In genomic region chr15:89067751-89068150, GRCh38 we compare ENCODE assay signal across 11 cellular contexts. TPM values are rescaled to one million over a fixed set of nuclear protein-coding genes. Genes with fewer than 3 reads are reported as not detected.
DNase-seq lines count a peak whose midpoint lies in the region; ATAC-seq lines count a peak whose summit lies in the region.
"Had no signal": no experiment of that assay in that cellular context is flagged by ENCODE, and none has a peak within 500 bp of the region (broad histone marks: within the 10 kb centered on the region; RNA-seq: fewer than 3 reads in every experiment).

No MANE protein-coding gene starts in this region.

- peaks cover 23% of the 10 kb centered on the region for H3K9me3 Mint-ChIP-seq in activated naive CD8-positive, alpha-beta T cell (ENCODE audit: low read depth)
- peaks cover 26% of the 10 kb centered on the region for H3K9me3 Mint-ChIP-seq in activated naive CD8-positive, alpha-beta T cell treated with anti-CD3 and anti-CD28 coated beads for 36 hours
- peaks cover 27% of the 10 kb centered on the region for H3K9me3 Mint-ChIP-seq in activated CD8-positive, alpha-beta T cell treated with anti-CD3 and anti-CD28 coated beads, Interleukin-2, amount 10 ng/mL, durations not matched to agents 7 days and 5 days (ENCODE audit: insufficient read depth)

- DNase-seq in activated naive CD8-positive, alpha-beta T cell treated with anti-CD3 and anti-CD28 coated beads for 36 hours = no peak
- DNase-seq in activated CD8-positive, alpha-beta T cell treated with anti-CD3 and anti-CD28 coated beads, Interleukin-2, amount 10 ng/mL, durations not matched to agents 7 days and 5 days = no peak
- peak; percentile 57 for DNase-seq in stromal cell of bone marrow (ENCODE audit: low read depth)
- DNase-seq in DMS114 treated with DMSO at 0.1 percent for 48 hours (lab: John Stamatoyannopoulos, UW; ENCODE audit: unreplicated experiment) = no peak
- no peak for DNase-seq in stimulated activated CD4-positive, alpha-beta T cell treated with anti-CD3 and anti-CD28 coated beads, Interleukin-12 subunit alpha, Interleukin-12 subunit beta, amount 100 ng/mL, for 4 hours
- no peak for DNase-seq in stimulated activated CD4-positive, alpha-beta T cell treated with anti-CD3 and anti-CD28 coated beads, Interleukin-4, amount 100 ng/mL, for 4 hours
- DNase-seq: CD4-positive, alpha-beta T cell; naive thymus-derived CD8-positive, alpha-beta T cell had no signal

- CTCF ChIA-PET in activated CD8-positive, alpha-beta T cell treated with anti-CD3 and anti-CD28 coated beads, Interleukin-2, amount 10 ng/mL, durations not matched to agents 7 days and 5 days (lab: Charles Lee) = interaction anchor here (0.6 to 2.1 kb wide), 7 partner anchors 10 to 139 kb away, joined by 3 to 15 read pairs (median 5); no protein-coding TSS in a partner anchor

- H3K27me3 Mint-ChIP-seq in activated naive CD8-positive, alpha-beta T cell = no peaks in the 10 kb centered on the region
- peaks cover 6% of the 10 kb centered on the region for H3K27me3 Mint-ChIP-seq in activated naive CD8-positive, alpha-beta T cell treated with anti-CD3 and anti-CD28 coated beads for 36 hours
- peaks cover 3% of the 10 kb centered on the region for H3K27me3 Mint-ChIP-seq in activated CD8-positive, alpha-beta T cell treated with anti-CD3 and anti-CD28 coated beads, Interleukin-2, amount 10 ng/mL, durations not matched to agents 7 days and 5 days (ENCODE audit: low read depth)
- H3K27me3 Mint-ChIP-seq: CD4-positive, alpha-beta T cell had no signal

- peaks cover 11% of the 10 kb centered on the region for H3K4me1 Mint-ChIP-seq in activated naive CD8-positive, alpha-beta T cell (ENCODE audit: low read depth)
- peaks cover 10% of the 10 kb centered on the region for H3K4me1 Mint-ChIP-seq in activated naive CD8-positive, alpha-beta T cell treated with anti-CD3 and anti-CD28 coated beads for 36 hours
- H3K4me1 Mint-ChIP-seq in activated CD8-positive, alpha-beta T cell treated with anti-CD3 and anti-CD28 coated beads, Interleukin-2, amount 10 ng/mL, durations not matched to agents 7 days and 5 days (ENCODE audit: low read depth) = peaks cover 14% of the 10 kb centered on the region
- H3K4me1 Mint-ChIP-seq: GM23338 had no signal

- peaks cover 13% of the 10 kb centered on the region for H3K36me3 Mint-ChIP-seq in activated naive CD8-positive, alpha-beta T cell
- H3K36me3 Mint-ChIP-seq in activated naive CD8-positive, alpha-beta T cell treated with anti-CD3 and anti-CD28 coated beads for 36 hours = peaks cover 17% of the 10 kb centered on the region
- H3K36me3 Mint-ChIP-seq in activated CD8-positive, alpha-beta T cell treated with anti-CD3 and anti-CD28 coated beads, Interleukin-2, amount 10 ng/mL, durations not matched to agents 7 days and 5 days (ENCODE audit: low read depth) = peaks cover 11% of the 10 kb centered on the region

- ATAC-seq in HG03135 (IDR thresholded peaks at IDR 0.05; ENCODE audit: unreplicated experiment) = peak; percentile 56
- no peak for ATAC-seq in activated CD8-positive, alpha-beta T cell treated with anti-CD3 and anti-CD28 coated beads, Interleukin-2, amount 10 ng/mL, durations not matched to agents 7 days and 5 days
- ATAC-seq: GM23338; naive thymus-derived CD8-positive, alpha-beta T cell had no signal

- H3K27ac Mint-ChIP-seq in activated naive CD8-positive, alpha-beta T cell = peak overlapping the region; percentile 81
- H3K27ac Mint-ChIP-seq in activated naive CD8-positive, alpha-beta T cell treated with anti-CD3 and anti-CD28 coated beads for 36 hours = no peak overlapping the region
- H3K27ac Mint-ChIP-seq in activated CD8-positive, alpha-beta T cell treated with anti-CD3 and anti-CD28 coated beads, Interleukin-2, amount 10 ng/mL, durations not matched to agents 7 days and 5 days = peak overlapping the region; percentile 8
- H3K27ac Mint-ChIP-seq: CD4-positive, alpha-beta T cell; GM23338; naive thymus-derived CD8-positive, alpha-beta T cell had no signal

- H3K4me3 Mint-ChIP-seq in activated naive CD8-positive, alpha-beta T cell = peak overlapping the region; percentile 52
- no peak overlapping the region for H3K4me3 Mint-ChIP-seq in activated naive CD8-positive, alpha-beta T cell treated with anti-CD3 and anti-CD28 coated beads for 36 hours
- no peak overlapping the region for H3K4me3 Mint-ChIP-seq in activated CD8-positive, alpha-beta T cell treated with anti-CD3 and anti-CD28 coated beads, Interleukin-2, amount 10 ng/mL, durations not matched to agents 7 days and 5 days
- H3K4me3 Mint-ChIP-seq: CD4-positive, alpha-beta T cell; GM23338; naive thymus-derived CD8-positive, alpha-beta T cell had no signal

- POLR2A ChIA-PET in activated CD8-positive, alpha-beta T cell treated with anti-CD3 and anti-CD28 coated beads, Interleukin-2, amount 10 ng/mL, durations not matched to agents 7 days and 5 days (lab: Charles Lee) = no interaction called here

RNA-seq across cellular contexts. Expression of gene ABHD2, which starts 20.5 kb away (rescaled TPM):
- total RNA-seq in activated naive CD8-positive, alpha-beta T cell treated with anti-CD3 and anti-CD28 coated beads for 36 hours = 10 to 100 TPM; 47.6 to 49.2 TPM
- 10 to 100 TPM; 71.3 to 71.9 TPM for total RNA-seq in activated CD8-positive, alpha-beta T cell treated with anti-CD3 and anti-CD28 coated beads, Interleukin-2, amount 10 ng/mL, durations not matched to agents 7 days and 5 days
